ENCODE assay signal across 14 cellular contexts in the genomic region with DNA sequence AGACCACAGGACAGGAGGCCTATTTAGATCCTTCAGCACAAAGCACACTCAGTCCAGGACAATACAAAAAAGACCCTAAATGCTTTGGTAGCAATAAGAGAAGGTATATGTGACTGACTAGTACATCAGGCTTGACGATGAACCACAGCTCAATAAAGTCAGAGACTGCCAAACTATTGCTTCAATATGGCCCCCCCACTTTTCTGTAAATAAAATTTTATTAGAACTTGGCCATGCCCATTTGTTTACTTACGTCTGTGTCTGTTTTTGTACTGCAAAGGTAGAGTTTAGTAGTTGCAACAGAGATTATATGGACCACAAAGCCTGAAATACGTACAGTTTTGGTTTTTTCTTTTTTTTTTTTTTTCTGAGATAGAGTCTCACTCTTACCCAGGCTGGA.
A peak's percentile ranks its signal among the peaks of the same experiment; 100 is the strongest.
DNase-seq lines count a peak whose midpoint lies in the region; ATAC-seq and TF ChIP-seq lines count a peak whose summit lies in the region.
"Had no signal": no experiment of that assay in that cellular context is flagged by ENCODE, and none has a peak within 500 bp of the region (broad histone marks: within the 10 kb centered on the region; RNA-seq: fewer than 3 reads in every experiment).

No MANE protein-coding gene starts in this region.

- H3K9me2 ChIP-seq in PC-3 (replicated peaks; ENCODE audit: low read length), result no peaks in the 10 kb centered on the region

- H3K4me1 ChIP-seq in BLaER1 treated with 17β-estradiol and CSF1 and Interleukin-3, amounts not matched to agents 10 nM and 100 nM, result peaks cover 42 to 94% (median 84%) of the 10 kb centered on the region in 10 experiments
- H3K4me1 ChIP-seq in PC-3 (ENCODE audit: insufficient read depth, low read length) (peaks cover 21% of the 10 kb centered on the region), right lobe of liver (peaks cover 0 to 10% (median 3%) of the 10 kb centered on the region in 4 donors)
- H3K4me1 ChIP-seq: HAP-1 had no signal

- H2AFZ ChIP-seq in PC-3 (ENCODE audit: low read length), result no peak overlapping the region
- H2AFZ ChIP-seq: GM23248 had no signal

- H3K27me3 ChIP-seq in BLaER1 treated with 17β-estradiol and CSF1 and Interleukin-3, amounts not matched to agents 10 nM and 100 nM, result no peaks in the 10 kb centered on the region
- H3K27me3 ChIP-seq in PC-3 (ENCODE audit: low read length) (no peaks in the 10 kb centered on the region), right lobe of liver (no peaks in the 10 kb centered on the region)
- H3K27me3 ChIP-seq: BE2C had no signal

- ATAC-seq in PC-3, result no peak
- peak; percentile 79 to 91 (median 83) for ATAC-seq in right lobe of liver
- ATAC-seq in GM18907 (IDR thresholded peaks at IDR 0.05; ENCODE audit: unreplicated experiment), result no peak

- peaks cover 0 to 11% (median 0%) of the 10 kb centered on the region in 11 experiments; a peak in 3 of 22 replicates for H3K36me3 ChIP-seq in BLaER1 treated with 17β-estradiol and CSF1 and Interleukin-3, amounts not matched to agents 10 nM and 100 nM
- H3K36me3 ChIP-seq in PC-3 (ENCODE audit: low read depth, low read length) (no peaks in the 10 kb centered on the region), right lobe of liver (no peaks in the 10 kb centered on the region)
- H3K36me3 ChIP-seq: BE2C, HAP-1 had no signal

- peak overlapping the region in 9 of 11 experiments; percentile 12 to 91 (median 78); a peak in 11 of 22 replicates for H3K27ac ChIP-seq in BLaER1 treated with 17β-estradiol and CSF1 and Interleukin-3, amounts not matched to agents 10 nM and 100 nM
- H3K27ac ChIP-seq in PC-3 (ENCODE audit: low read length) (no peak overlapping the region), right lobe of liver (peak overlapping the region in 2 of 3 donors; percentile 73 to 74)
- H3K27ac ChIP-seq: GM23248 had no signal

- no peak for TF ChIP-seq POLR2A in right lobe of liver (IDR thresholded peaks at IDR 0.05)

- H3F3A ChIP-seq in PC-3 (ENCODE audit: low read length, unreplicated experiment), result no peaks in the 10 kb centered on the region

- 31% methylated on average over 3 of the region's 3 CpGs for WGBS in right lobe of liver (ENCODE audit: insufficient coverage, low coverage, low lambda C conversion rate, missing lambda C conversion rate)

- POLR2A ChIA-PET in PC-3 (lab: Charles Lee; ENCODE audit: unreplicated experiment), result no interaction called here

- DNase-seq in PC-3 (peak; percentile 37), right lobe of liver (no peak), NCI-H187 treated with DMSO at 0.1 percent for 48 hours (lab: John Stamatoyannopoulos, UW) (no peak)
- no peak for DNase-seq in stimulated activated naive CD4-positive, alpha-beta T cell treated with Interleukin-2 at 50 U/mL for 16 hours (lab: John Stamatoyannopoulos, UW)
- DNase-seq: ACHN; BE2C; CD4-positive, alpha-beta memory T cell; DMS153; DMS79; GDM1; GM23248 had no signal

- H4K20me1 ChIP-seq in BLaER1 treated with 17β-estradiol and CSF1 and Interleukin-3, amounts not matched to agents 10 nM and 100 nM, result no peaks in the 10 kb centered on the region
- no peaks in the 10 kb centered on the region for H4K20me1 ChIP-seq in PC-3 (ENCODE audit: low read length)

- intact Hi-C loops in PC-3 (cut with micrococcal nuclease), result no loop called here
- intact Hi-C loops in right lobe of liver (cut with DNase I), result no loop called here

- H3K4me3 ChIP-seq in BLaER1 treated with 17β-estradiol and CSF1 and Interleukin-3, amounts not matched to agents 10 nM and 100 nM, result no peak overlapping the region
- H3K4me3 ChIP-seq in PC-3 (ENCODE audit: low read length) (no peak overlapping the region), right lobe of liver (no peak overlapping the region)
- H3K4me3 ChIP-seq: GM23248, HAP-1 had no signal

- no peaks in the 10 kb centered on the region for H3K79me2 ChIP-seq in PC-3 (ENCODE audit: low read length)

- no peak for TF ChIP-seq CTCF in PC-3 (conservative IDR thresholded peaks at IDR 0.05; ENCODE audit: low read depth, low read length)
- TF ChIP-seq CTCF in right lobe of liver (IDR thresholded peaks at IDR 0.05), result no peak

- CTCF ChIA-PET in PC-3 (lab: Charles Lee), result no interaction called here

- no TSS peak for BruUV-seq in PC-3 (replicated peaks; lab: Mats Ljungman, UMichigan)

- H3K9me3 ChIP-seq in BLaER1 treated with 17β-estradiol and CSF1 and Interleukin-3, amounts not matched to agents 10 nM and 100 nM (replicated peaks in 1 of 11), result peaks cover 0 to 31% (median 14%) of the 10 kb centered on the region in 11 experiments; a peak in 16 of 22 replicates
- H3K9me3 ChIP-seq in PC-3 (ENCODE audit: low read length), result no peaks in the 10 kb centered on the region
- no peaks in the 10 kb centered on the region for H3K9me3 ChIP-seq in right lobe of liver
- H3K9me3 ChIP-seq: BE2C, HAP-1 had no signal

- H3K4me2 ChIP-seq in BLaER1 treated with 17β-estradiol and CSF1 and Interleukin-3, amounts not matched to agents 10 nM and 100 nM, result peak overlapping the region in 6 of 11 experiments; percentile 20 to 89 (median 82); a peak in 9 of 22 replicates
- no peak overlapping the region for H3K4me2 ChIP-seq in PC-3 (ENCODE audit: low read length)

- H3K9ac ChIP-seq in BLaER1 treated with 17β-estradiol and CSF1 and Interleukin-3, amounts not matched to agents 10 nM and 100 nM, result no peak overlapping the region
- H3K9ac ChIP-seq in PC-3 (ENCODE audit: low read length), result no peak overlapping the region
- H3K9ac ChIP-seq: GM23248 had no signal

Comparison
In these comparisons a context has a peak if more than half of its experiments do, and no peak if none do; other contexts are left out.
1. ATAC-seq: peak in right lobe of liver (4 of 4); none in PC-3 (single experiment) and GM18907 (single experiment).